Comparison of ENCODE assay signal across 8 cellular contexts in genomic region chr1:109617291-109617801, GRCh38. TPM values are rescaled to one million over a fixed set of nuclear protein-coding genes. Genes with fewer than 3 reads are reported as not detected.
A peak's percentile ranks its signal among the peaks of the same experiment; 100 is the strongest.
DNase-seq lines count a peak whose midpoint lies in the region; ATAC-seq, FAIRE-seq and TF ChIP-seq lines count a peak whose summit lies in the region.

No MANE protein-coding gene starts in this region.

- H3K4me3 ChIP-seq in astrocyte (ENCODE audit: insufficient read depth, low read depth, low read length), result no peak overlapping the region
- H3K4me3 ChIP-seq in mesenchymal stem cell (ENCODE audit: insufficient read depth in 1 of 2, low read depth in 1 of 2, low read length in 2 of 2), result no peak overlapping the region
- H3K4me3 ChIP-seq in lower leg skin (ENCODE audit: low read depth, poor library complexity, severe bottlenecking), result no peak overlapping the region

- H3K4me1 ChIP-seq in astrocyte (ENCODE audit: insufficient read depth, low read length) (peaks cover 49% of the 10 kb centered on the region), mesenchymal stem cell (ENCODE audit: control insufficient read depth, insufficient read depth, low read depth, low read length) (peaks cover 27% of the 10 kb centered on the region)

- H4K8ac ChIP-seq in mesenchymal stem cell (ENCODE audit: low read length), result peak overlapping the region; percentile 87

- no peak for FAIRE-seq in astrocyte (lab: Jason Lieb, UNC)

- peak overlapping the region; percentile 53 to 86 for H3K4ac ChIP-seq in mesenchymal stem cell (ENCODE audit: low read depth in 1 of 2, low read length in 2 of 2)

- H3K27me3 Mint-ChIP-seq in astrocyte (ENCODE audit: low read depth, unreplicated experiment), result no peaks in the 10 kb centered on the region

- H4K91ac ChIP-seq in mesenchymal stem cell (ENCODE audit: low read length), result peak overlapping the region; percentile 53

- DNase-seq in AML-193 (lab: John Stamatoyannopoulos, UW) (peak; percentile 32 to 54), HT1080 (ENCODE audit: low read depth) (peak; percentile 91), astrocyte (ENCODE audit: low read depth) (peak; percentile 97), mesenchymal stem cell (peak; percentile 94), left colon (no peak), lower leg skin (ENCODE audit: low spot score in 2 of 2) (no peak)

- H3K27ac ChIP-seq in astrocyte (ENCODE audit: low read depth, low read length) (peak overlapping the region; percentile 89), mesenchymal stem cell (ENCODE audit: low read length, poor library complexity, severe bottlenecking) (peak overlapping the region; percentile 86)

- H4K20me1 ChIP-seq in astrocyte (ENCODE audit: insufficient read depth, low read length), result peaks cover 14% of the 10 kb centered on the region

- no peak overlapping the region for H2BK15ac ChIP-seq in mesenchymal stem cell (ENCODE audit: low read depth, poor library complexity, severe bottlenecking)

- no peaks in the 10 kb centered on the region for H3K9me3 ChIP-seq in astrocyte (ENCODE audit: insufficient read depth, low read depth, low read length)
- no peaks in the 10 kb centered on the region for H3K9me3 ChIP-seq in mesenchymal stem cell (ENCODE audit: control insufficient read depth, low read length)

- peak overlapping the region; percentile 42 for H2BK120ac ChIP-seq in mesenchymal stem cell (ENCODE audit: low read depth, low read length)

- no peak overlapping the region for H3K23ac ChIP-seq in mesenchymal stem cell (ENCODE audit: low read length in 2 of 2)

- no peaks in the 10 kb centered on the region for H3K36me3 ChIP-seq in astrocyte (ENCODE audit: insufficient read depth, low read length)
- H3K36me3 ChIP-seq in mesenchymal stem cell (ENCODE audit: control insufficient read depth in 1 of 2, insufficient read depth in 2 of 2, low read depth in 1 of 2, low read length in 2 of 2), result peaks cover 0 to 9% of the 10 kb centered on the region in 2 experiments

- no peaks in the 10 kb centered on the region for H3K27me3 ChIP-seq in astrocyte (ENCODE audit: insufficient read depth, low read length)
- H3K27me3 ChIP-seq in mesenchymal stem cell (ENCODE audit: control insufficient read depth in 1 of 2, insufficient read depth in 1 of 2, low read length in 2 of 2), result no peaks in the 10 kb centered on the region

- ATAC-seq in HG02759 (IDR thresholded peaks at IDR 0.05; ENCODE audit: unreplicated experiment) (no peak), left colon (no peak), GM18517 (IDR thresholded peaks at IDR 0.05; ENCODE audit: unreplicated experiment) (no peak)

- H2AFZ ChIP-seq in astrocyte (ENCODE audit: low read depth, low read length) (no peak overlapping the region), mesenchymal stem cell (ENCODE audit: low read depth, low read length) (peak overlapping the region; percentile 48)

- H3K79me2 ChIP-seq in astrocyte (ENCODE audit: insufficient read depth, low read length), result peaks cover 29% of the 10 kb centered on the region

- TF ChIP-seq CTCF in astrocyte (IDR thresholded peaks at IDR 0.05; ENCODE audit: insufficient read depth, low read depth, low read length) (no peak), lower leg skin (IDR thresholded peaks at IDR 0.05) (no peak)

- H3K18ac ChIP-seq in mesenchymal stem cell (ENCODE audit: low read depth in 1 of 2, low read length in 2 of 2), result peak overlapping the region; percentile 28 to 52

- peak overlapping the region in 1 of 2 experiments; percentile 73 for H2BK12ac ChIP-seq in mesenchymal stem cell (ENCODE audit: low read length in 2 of 2)

- H3K79me1 ChIP-seq in mesenchymal stem cell (replicated peaks; ENCODE audit: low read length, poor library complexity, severe bottlenecking), result peaks cover 8% of the 10 kb centered on the region

- peak overlapping the region; percentile 55 for H3K4me2 ChIP-seq in astrocyte (ENCODE audit: low read length)
- no peak overlapping the region for H3K4me2 ChIP-seq in mesenchymal stem cell (ENCODE audit: low read length, poor library complexity, severe bottlenecking)

- intact Hi-C loops in left colon (cut with DNase I, micrococcal nuclease) (no loop called here), lower leg skin (cut with DNase I; ENCODE audit: low total_unique reads) (loop anchor here (10.0 kb wide), 1 partner anchor 53 kb away; no protein-coding TSS in a partner anchor)

- no peak overlapping the region for H2BK5ac ChIP-seq in mesenchymal stem cell (ENCODE audit: low read depth, low read length, poor library complexity, severe bottlenecking)

- H3K36me3 Mint-ChIP-seq in astrocyte (ENCODE audit: low read depth, unreplicated experiment), result peaks cover 7% of the 10 kb centered on the region

- H3K4me1 Mint-ChIP-seq in astrocyte (ENCODE audit: low read depth, unreplicated experiment), result peaks cover 47% of the 10 kb centered on the region

- H3K27ac Mint-ChIP-seq in astrocyte (ENCODE audit: unreplicated experiment), result peak overlapping the region; percentile 55

- no peak for TF ChIP-seq POLR2A in lower leg skin (IDR thresholded peaks at IDR 0.05)

- H3K4me3 Mint-ChIP-seq in astrocyte (ENCODE audit: unreplicated experiment), result no peak overlapping the region

- H2AK5ac ChIP-seq in mesenchymal stem cell (ENCODE audit: low read length, severe bottlenecking), result peak overlapping the region; percentile 94

- H3K14ac ChIP-seq in mesenchymal stem cell (ENCODE audit: low read length in 2 of 2), result no peak overlapping the region

- peaks cover 3% of the 10 kb centered on the region for H3K9me3 Mint-ChIP-seq in astrocyte (ENCODE audit: unreplicated experiment)

- 31% methylated on average over 3 of the region's 3 CpGs for WGBS in mesenchymal stem cell
- 39 to 50% methylated on average over 3 of the region's 3 CpGs for WGBS in lower leg skin, 2 donors

- H3K9ac ChIP-seq in astrocyte (ENCODE audit: low read length) (peak overlapping the region; percentile 68), mesenchymal stem cell (ENCODE audit: low read length) (peak overlapping the region; percentile 60)

RNA-seq across cellular contexts. Expression of gene GNAT2, which starts 2.1 kb away (rescaled TPM):
- 0.13 and 0.43 TPM in 2 replicates for total RNA-seq in HT1080 (2014; rRNA removed; shearing (Covaris generic))
- 0.07 TPM in 1 of 2 replicates, not detected in the other for polyA plus RNA-seq in HT1080 (2015; cell fraction: cytosol; rRNA removed)
- polyA plus RNA-seq in HT1080 (2015; cell fraction: nucleus; rRNA removed), result not detected in 2 replicates
- total RNA-seq in astrocyte, result not detected in 2 replicates
- polyA plus RNA-seq in mesenchymal stem cell (2013, experiment 1 of 2), result 0.08 TPM
- polyA plus RNA-seq in mesenchymal stem cell (2013, experiment 2 of 2), result 0.26 TPM
- total RNA-seq in left colon, result under 1 TPM in 1 of 2 donors, not detected in 1; 0.73 TPM
- not detected for total RNA-seq in lower leg skin

RNA-seq across cellular contexts. Expression of gene AMPD2, which starts 2.3 kb away (rescaled TPM):
- 70.8 and 71.4 TPM in 2 replicates for total RNA-seq in HT1080 (2014; rRNA removed; shearing (Covaris generic))
- 46.6 and 74.6 TPM in 2 replicates for polyA plus RNA-seq in HT1080 (2015; cell fraction: cytosol; rRNA removed)
- 292 and 299 TPM in 2 replicates for polyA plus RNA-seq in HT1080 (2015; cell fraction: nucleus; rRNA removed)
- 155 and 156 TPM in 2 replicates for total RNA-seq in astrocyte
- polyA plus RNA-seq in mesenchymal stem cell (2013, experiment 1 of 2), result 61.6 TPM
- polyA plus RNA-seq in mesenchymal stem cell (2013, experiment 2 of 2), result 55.5 TPM
- total RNA-seq in left colon, result 10 to 100 TPM; 31.9 to 38.9 TPM
- total RNA-seq in lower leg skin, result 10 to 100 TPM; 30.9 to 62.1 (median 40.7) TPM

RNA-seq across cellular contexts. Expression of gene GSTM4, which starts 38.6 kb away (rescaled TPM):
- 0.13 TPM in 1 of 2 replicates, not detected in the other for total RNA-seq in HT1080 (2014; rRNA removed; shearing (Covaris generic))
- polyA plus RNA-seq in HT1080 (2015; cell fraction: cytosol; rRNA removed), result not detected in 2 replicates
- polyA plus RNA-seq in HT1080 (2015; cell fraction: nucleus; rRNA removed), result not detected in 2 replicates
- total RNA-seq in astrocyte (4.4 and 4.6 TPM in 2 replicates), left colon (10 to 100 TPM; 74.8 to 83.5 TPM), lower leg skin (10 to 100 TPM; 13.4 to 23.3 (median 19.1) TPM)
- polyA plus RNA-seq in mesenchymal stem cell (2013, experiment 1 of 2), result 32.2 TPM
- polyA plus RNA-seq in mesenchymal stem cell (2013, experiment 2 of 2), result 30.4 TPM

RNA-seq across cellular contexts. Expression of gene GSTM2, which starts 50.5 kb away (rescaled TPM):
- 2.3 and 3.1 TPM in 2 replicates for total RNA-seq in HT1080 (2014; rRNA removed; shearing (Covaris generic))
- polyA plus RNA-seq in HT1080 (2015; cell fraction: cytosol; rRNA removed), result 4.9 and 10.0 TPM in 2 replicates
- 19.0 and 19.5 TPM in 2 replicates for polyA plus RNA-seq in HT1080 (2015; cell fraction: nucleus; rRNA removed)
- total RNA-seq in astrocyte, result 11.8 and 13.4 TPM in 2 replicates
- polyA plus RNA-seq in mesenchymal stem cell (2013, experiment 1 of 2), result 75.2 TPM
- 70.3 TPM for polyA plus RNA-seq in mesenchymal stem cell (2013, experiment 2 of 2)
- 10 to 100 TPM; 22.5 to 37.8 TPM for total RNA-seq in left colon
- total RNA-seq in lower leg skin, result 100 to 1,000 TPM in 1 of 4 donors, 10 to 100 TPM in 3; 48.1 to 183 (median 57.2) TPM

Comparison
In these comparisons a context has a peak if more than half of its experiments do, and no peak if none do; other contexts are left out.
1. DNase-seq: peak in AML-193 (2 of 2), HT1080 (single experiment), astrocyte (single experiment) and mesenchymal stem cell (single experiment); none in left colon (0 of 2) and lower leg skin (0 of 2).